In the genomic region with DNA sequence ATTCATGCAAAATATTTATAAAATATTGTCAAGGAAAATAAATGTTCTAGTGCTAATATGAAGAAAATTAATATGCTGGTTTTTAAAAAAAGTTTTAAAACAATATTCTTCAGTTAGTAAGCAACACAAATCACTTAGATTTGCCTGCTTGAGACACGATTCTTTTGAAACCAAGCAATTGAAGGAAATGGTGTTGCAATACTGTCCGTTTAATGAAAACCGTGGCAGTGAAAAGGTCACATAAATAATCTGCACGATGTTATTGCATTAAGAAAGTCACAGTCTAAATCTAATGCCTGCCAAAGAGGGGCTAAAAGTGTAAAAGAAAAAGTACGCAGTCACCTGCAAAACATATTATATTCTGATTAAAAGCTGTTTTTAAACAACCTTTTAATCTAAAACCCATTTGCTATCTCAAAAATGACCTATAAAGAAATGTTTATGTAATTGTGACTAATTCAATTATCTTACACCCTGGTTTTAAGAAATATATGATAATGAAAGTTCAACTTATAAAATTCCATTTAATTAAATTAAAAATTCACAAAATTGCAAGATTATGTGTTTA, we compare ENCODE assay signal across 21 cellular contexts.
DNase-seq lines count a peak whose midpoint lies in the region; ATAC-seq, FAIRE-seq and TF ChIP-seq lines count a peak whose summit lies in the region.
"Had no signal": no experiment of that assay in that cellular context is flagged by ENCODE, and none has a peak within 500 bp of the region (broad histone marks: within the 10 kb centered on the region; RNA-seq: fewer than 3 reads in every experiment).

No MANE protein-coding gene starts in this region.

- no peak overlapping the region for H3K27ac ChIP-seq in IMR-90 (ENCODE audit: insufficient read depth, low read length)
- H3K27ac ChIP-seq in OCI-LY3 (ENCODE audit: low read length) = no peak overlapping the region
- H3K27ac ChIP-seq in SJCRH30 = no peak overlapping the region
- H3K27ac ChIP-seq: colonic mucosa, epithelial cell of prostate had no signal

- in situ Hi-C loops in IMR-90 (cut with MboI; ENCODE audit: low sequenced_read_pairs) = loop anchor here (10.0 to 25.0 kb wide), 3 partner anchors 252 to 535 kb away; no protein-coding TSS in a partner anchor

- H3K79me1 ChIP-seq in IMR-90 (ENCODE audit: low read depth in 1 of 2, low read length in 2 of 2) = no peaks in the 10 kb centered on the region; a peak in 1 of 4 replicates

- no CpG with 5 or more reads among the region's 5 CpGs for WGBS in IMR-90 (ENCODE audit: extremely low coverage in 2 of 2, insufficient read length in 1 of 2), 2 experiments

- no peaks in the 10 kb centered on the region for H3K9me1 ChIP-seq in IMR-90 (ENCODE audit: insufficient read depth, low read length)

- no peaks in the 10 kb centered on the region for H3K9me3 Mint-ChIP-seq in T-helper 2 cell treated with Interferon-gamma antibody and Interleukin-4, amounts not matched to agents 5 μg/mL and 100 μg/mL, for 36 hours
- H3K9me3 Mint-ChIP-seq in natural killer cell = no peaks in the 10 kb centered on the region
- H3K9me3 Mint-ChIP-seq: HFFc6; naive thymus-derived CD8-positive, alpha-beta T cell; type B pancreatic cell had no signal

- H3K4me3 Mint-ChIP-seq in T-helper 2 cell treated with Interferon-gamma antibody and Interleukin-4, amounts not matched to agents 5 μg/mL and 100 μg/mL, for 36 hours = no peak overlapping the region
- no peak overlapping the region for H3K4me3 Mint-ChIP-seq in natural killer cell
- H3K4me3 Mint-ChIP-seq: HFFc6; naive thymus-derived CD8-positive, alpha-beta T cell; type B pancreatic cell had no signal

- H3K9me3 ChIP-seq in IMR-90 (ENCODE audit: control insufficient read depth, insufficient read depth, low read length) (no peaks in the 10 kb centered on the region), OCI-LY3 (ENCODE audit: insufficient read depth, low read length) (no peaks in the 10 kb centered on the region), SJCRH30 (replicated peaks) (no peaks in the 10 kb centered on the region)
- H3K9me3 ChIP-seq: colonic mucosa had no signal

- H3K79me2 ChIP-seq in OCI-LY3 (ENCODE audit: low read length) = no peaks in the 10 kb centered on the region

- no peak for TF ChIP-seq RAD21 in IMR-90 (IDR thresholded peaks at IDR 0.05; ENCODE audit: low read length)

- H3K27me3 ChIP-seq in IMR-90 (ENCODE audit: control insufficient read depth, insufficient read depth, low read length) (no peaks in the 10 kb centered on the region), OCI-LY3 (ENCODE audit: low read depth, low read length) (no peaks in the 10 kb centered on the region), SJCRH30 (no peaks in the 10 kb centered on the region)
- H3K27me3 ChIP-seq: colonic mucosa had no signal

- H3K4me1 ChIP-seq in IMR-90 (ENCODE audit: control insufficient read depth, insufficient read depth, low read length) (peaks cover 3% of the 10 kb centered on the region), OCI-LY3 (ENCODE audit: low read length) (peaks cover 20% of the 10 kb centered on the region), SJCRH30 (no peaks in the 10 kb centered on the region)
- H3K4me1 ChIP-seq: colonic mucosa had no signal

- H2AK9ac ChIP-seq in IMR-90 (replicated peaks; ENCODE audit: low read depth, low read length, poor library complexity) = no peak overlapping the region

- H3K36me3 ChIP-seq in IMR-90 (ENCODE audit: control insufficient read depth, insufficient read depth, low read length) (no peaks in the 10 kb centered on the region), OCI-LY3 (replicated peaks; ENCODE audit: low read depth, low read length) (no peaks in the 10 kb centered on the region), SJCRH30 (no peaks in the 10 kb centered on the region)
- H3K36me3 ChIP-seq: colonic mucosa had no signal

- H2BK15ac ChIP-seq in IMR-90 (ENCODE audit: low read depth, low read length) = no peak overlapping the region

- no peak overlapping the region for H2BK5ac ChIP-seq in IMR-90 (ENCODE audit: low read depth, low read length, poor library complexity, severe bottlenecking)

- no peak overlapping the region for H3K4ac ChIP-seq in IMR-90 (ENCODE audit: low read depth, low read length)

- no peak overlapping the region for H4K5ac ChIP-seq in IMR-90 (ENCODE audit: low read depth, low read length)

- no peak overlapping the region for H3K4me3 ChIP-seq in IMR-90 (ENCODE audit: insufficient read depth, low read depth, low read length)
- no peak overlapping the region for H3K4me3 ChIP-seq in OCI-LY3 (ENCODE audit: low read length)
- H3K4me3 ChIP-seq in SJCRH30 = no peak overlapping the region
- H3K4me3 ChIP-seq: colonic mucosa, lung had no signal

- no peak overlapping the region for H4K8ac ChIP-seq in IMR-90 (ENCODE audit: low read depth in 2 of 2, low read length in 2 of 2)

- H3K18ac ChIP-seq in IMR-90 (ENCODE audit: low read depth, low read length) = no peak overlapping the region

- no peaks in the 10 kb centered on the region for H4K20me1 ChIP-seq in IMR-90 (ENCODE audit: insufficient read depth, low read length)
- H4K20me1 ChIP-seq in OCI-LY3 (ENCODE audit: insufficient read depth, low read length) = no peaks in the 10 kb centered on the region

- no peak overlapping the region for H3K14ac ChIP-seq in IMR-90 (replicated peaks; ENCODE audit: low read depth, low read length)

- H3K36me3 Mint-ChIP-seq in T-helper 2 cell treated with Interferon-gamma antibody and Interleukin-4, amounts not matched to agents 5 μg/mL and 100 μg/mL, for 36 hours (ENCODE audit: low read depth) = no peaks in the 10 kb centered on the region
- H3K36me3 Mint-ChIP-seq in natural killer cell = no peaks in the 10 kb centered on the region
- H3K36me3 Mint-ChIP-seq: naive thymus-derived CD8-positive, alpha-beta T cell; type B pancreatic cell had no signal

- H3K9ac ChIP-seq in IMR-90 (ENCODE audit: low read depth, low read length) = no peak overlapping the region
- H3K9ac ChIP-seq in OCI-LY3 (ENCODE audit: low read length) = peak overlapping the region; percentile 17; the same call in 1 of the 2 replicates

- no peak overlapping the region for H2BK120ac ChIP-seq in IMR-90 (ENCODE audit: low read depth, low read length)

- CTCF ChIA-PET in IMR-90 (lab: Yijun Ruan, JAX) = no interaction called here

- no peak overlapping the region for H2BK20ac ChIP-seq in IMR-90 (ENCODE audit: low read depth, low read length)

- TF ChIP-seq CTCF in IMR-90 (conservative IDR thresholded peaks at IDR 0.05; ENCODE audit: low read depth, low read length) (no peak), OCI-LY3 (IDR thresholded peaks at IDR 0.05; ENCODE audit: low read depth, low read length) (no peak), natural killer cell (IDR thresholded peaks at IDR 0.05) (no peak)

- ATAC-seq in IMR-90 (ENCODE audit: low read depth) (no peak), sciatic nerve (peak; percentile 36), natural killer cell (no peak)
- ATAC-seq: naive thymus-derived CD8-positive, alpha-beta T cell had no signal

- POLR2A ChIA-PET in IMR-90 (lab: Charles Lee; ENCODE audit: unreplicated experiment) = no interaction called here

- BruUV-seq in IMR-90 (replicated peaks; lab: Mats Ljungman, UMichigan) = no TSS peak

- no peak overlapping the region for H3K4me2 ChIP-seq in IMR-90 (ENCODE audit: low read depth, low read length)
- H3K4me2 ChIP-seq in OCI-LY3 (ENCODE audit: low read length) = peak overlapping the region; percentile 84

- H2AFZ ChIP-seq in IMR-90 (replicated peaks; ENCODE audit: low read length, poor library complexity) = no peak overlapping the region
- no peak overlapping the region for H2AFZ ChIP-seq in OCI-LY3 (ENCODE audit: low read depth, low read length)

- H3K27me3 Mint-ChIP-seq in T-helper 2 cell treated with Interferon-gamma antibody and Interleukin-4, amounts not matched to agents 5 μg/mL and 100 μg/mL, for 36 hours (ENCODE audit: low read depth) = peaks cover 6% of the 10 kb centered on the region
- peaks cover 0 to 5% of the 10 kb centered on the region in 2 donors for H3K27me3 Mint-ChIP-seq in natural killer cell (ENCODE audit: low read depth in 2 of 2)
- H3K27me3 Mint-ChIP-seq: type B pancreatic cell had no signal

- dilution Hi-C loops in IMR-90 (cut with HindIII; ENCODE audit: low sequenced_read_pairs, unreplicated experiment) = no loop called here

- no peak overlapping the region for H3K23ac ChIP-seq in IMR-90 (ENCODE audit: low read depth, low read length)

- no peak overlapping the region for H2AK5ac ChIP-seq in IMR-90 (ENCODE audit: low read depth, low read length)

- TF ChIP-seq POLR2A in IMR-90 (IDR thresholded peaks at IDR 0.05; ENCODE audit: low read depth, low read length) = no peak

- no peak overlapping the region for H4K91ac ChIP-seq in IMR-90 (ENCODE audit: insufficient read depth, low read depth, low read length)

- no peaks in the 10 kb centered on the region for H3K4me1 Mint-ChIP-seq in T-helper 2 cell treated with Interferon-gamma antibody and Interleukin-4, amounts not matched to agents 5 μg/mL and 100 μg/mL, for 36 hours (ENCODE audit: low read depth)
- peaks cover 5% of the 10 kb centered on the region in 2 donors for H3K4me1 Mint-ChIP-seq in natural killer cell

- intact Hi-C loops in IMR-90 (cut with micrococcal nuclease) = loop anchor here (5.0 to 10.0 kb wide), 2 partner anchors 278 to 415 kb away; no protein-coding TSS in a partner anchor
- intact Hi-C loops in sciatic nerve (cut with DNase I) = loop anchor here (5.0 kb wide), 1 partner anchor 490 kb away; no protein-coding TSS in a partner anchor
- intact Hi-C loops in natural killer cell (cut with micrococcal nuclease) = loop anchor here (10.0 kb wide), 1 partner anchor 252 kb away; no protein-coding TSS in a partner anchor

- H3K27ac Mint-ChIP-seq in T-helper 2 cell treated with Interferon-gamma antibody and Interleukin-4, amounts not matched to agents 5 μg/mL and 100 μg/mL, for 36 hours = no peak overlapping the region
- H3K27ac Mint-ChIP-seq in natural killer cell = no peak overlapping the region
- H3K27ac Mint-ChIP-seq: HFFc6; naive thymus-derived CD8-positive, alpha-beta T cell; type B pancreatic cell had no signal

- DNase-seq in IMR-90 (peak; percentile 29), sciatic nerve (ENCODE audit: low spot score) (no peak), NCI-H1417 (lab: John Stamatoyannopoulos, UW) (no peak), SJCRH30 (no peak), natural killer cell (no peak)
- DNase-seq in T-helper 2 cell treated with Interferon-gamma antibody and Interleukin-4, amounts not matched to agents 5 μg/mL and 100 μg/mL, for 36 hours (ENCODE audit: low spot score) = no peak
- DNase-seq: activated CD4-positive, alpha-beta T cell treated with anti-CD3 and anti-CD28 coated beads for 4 hours; activated gamma-delta T cell; anterior cingulate cortex; colonic mucosa; HFFc6; MM.1S; naive thymus-derived CD8-positive, alpha-beta T cell; NCI-H2081; NCI-H69; stimulated activated naive CD4-positive, alpha-beta T cell had no signal

- peak; percentile 62 for FAIRE-seq in endometrium (lab: Jason Lieb, UNC)

- no peak overlapping the region for H3K56ac ChIP-seq in IMR-90 (ENCODE audit: extremely low read depth, insufficient read depth, low read length)

TF ChIP-seq in IMR-90, 13 proteins besides CTCF, POLR2A, EP300 and RAD21 (continues in another document):
- TF ChIP-seq CEBPB (IDR thresholded peaks at IDR 0.05; ENCODE audit: low read depth, low read length) = peak; percentile 89
- no peak for TF ChIP-seq NFE2L2 (IDR thresholded peaks at IDR 0.05; ENCODE audit: low read depth, low read length)
- TF ChIP-seq SMC3 (IDR thresholded peaks at IDR 0.05; ENCODE audit: low read depth, low read length) = no peak
